ENCODE assay signal across 9 cellular contexts in the genomic region with DNA sequence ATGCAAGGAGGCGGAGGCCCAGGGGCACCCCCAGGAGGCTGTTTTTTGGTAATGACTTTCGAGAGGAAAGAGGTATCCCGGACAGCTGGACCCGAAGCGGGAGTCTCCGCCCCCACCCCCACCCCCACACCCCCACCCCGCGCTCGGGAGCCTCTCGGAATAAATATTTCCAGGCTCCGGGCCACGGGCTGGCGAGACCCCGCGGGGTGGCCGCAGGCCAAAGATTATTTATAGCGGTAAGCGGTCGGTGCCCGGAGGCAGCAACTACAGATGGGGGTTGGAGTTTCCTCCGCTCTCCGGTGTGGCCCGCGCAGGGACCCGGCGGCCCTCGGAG. TPM values are rescaled to one million over a fixed set of nuclear protein-coding genes. Genes with fewer than 3 reads are reported as not detected.
DNase-seq lines count a peak whose midpoint lies in the region; ATAC-seq, FAIRE-seq and TF ChIP-seq lines count a peak whose summit lies in the region.
"Had no signal": no experiment of that assay in that cellular context is flagged by ENCODE, and none has a peak within 500 bp of the region (broad histone marks: within the 10 kb centered on the region; RNA-seq: fewer than 3 reads in every experiment).

No MANE protein-coding gene starts in this region.

- H3K4me1 Mint-ChIP-seq in GM23338: peaks cover 39% of the 10 kb centered on the region
- peaks cover 3% of the 10 kb centered on the region for H3K4me1 Mint-ChIP-seq in astrocyte (ENCODE audit: low read depth, unreplicated experiment)

- H3K9me3 Mint-ChIP-seq in GM23338 (peaks cover 3% of the 10 kb centered on the region; the same call in 2 of the 3 replicates), astrocyte (ENCODE audit: unreplicated experiment) (peaks cover 10% of the 10 kb centered on the region)

- H3K27ac Mint-ChIP-seq in GM23338: no peak overlapping the region
- H3K27ac Mint-ChIP-seq in astrocyte (ENCODE audit: unreplicated experiment): no peak overlapping the region

- H3K27ac ChIP-seq in GM23338 (ENCODE audit: low read depth): no peak overlapping the region
- no peak overlapping the region for H3K27ac ChIP-seq in astrocyte (ENCODE audit: low read depth, low read length)

- H3K9me3 ChIP-seq in astrocyte (ENCODE audit: insufficient read depth, low read depth, low read length) (peaks cover 4% of the 10 kb centered on the region), iPS-18c (ENCODE audit: control insufficient read depth, insufficient read depth, low read length) (peaks cover 9% of the 10 kb centered on the region), skeletal muscle satellite cell (replicated peaks; ENCODE audit: low read length) (peaks cover 5% of the 10 kb centered on the region)

- no peak for TF ChIP-seq CTCF in GM23338 (conservative IDR thresholded peaks at IDR 0.05; ENCODE audit: low read depth in 2 of 2)
- no peak for TF ChIP-seq CTCF in astrocyte (IDR thresholded peaks at IDR 0.05; ENCODE audit: insufficient read depth, low read depth, low read length)

- ATAC-seq in GM23338 (peak; percentile 4), HG02970 (IDR thresholded peaks at IDR 0.05; ENCODE audit: low FRiP score, unreplicated experiment) (no peak)

- H3K4me1 ChIP-seq in GM23338 (ENCODE audit: insufficient read depth): peaks cover 30% of the 10 kb centered on the region
- H3K4me1 ChIP-seq in astrocyte (ENCODE audit: insufficient read depth, low read length): peaks cover 29% of the 10 kb centered on the region
- peaks cover 29% of the 10 kb centered on the region for H3K4me1 ChIP-seq in skeletal muscle satellite cell (ENCODE audit: control insufficient read depth, insufficient read depth, low read length)

- intact Hi-C loops in posterior vena cava (cut with DNase I): no loop called here

- H3K79me2 ChIP-seq in GM23338 (replicated peaks; ENCODE audit: insufficient read depth) (no peaks in the 10 kb centered on the region), astrocyte (ENCODE audit: insufficient read depth, low read length) (no peaks in the 10 kb centered on the region)

- H3K36me3 ChIP-seq in GM23338 (ENCODE audit: insufficient read depth): no peaks in the 10 kb centered on the region
- H3K36me3 ChIP-seq in astrocyte (ENCODE audit: insufficient read depth, low read length): no peaks in the 10 kb centered on the region
- H3K36me3 ChIP-seq in skeletal muscle satellite cell (ENCODE audit: insufficient read depth, low read length): no peaks in the 10 kb centered on the region

- DNase-seq in GM23338 (ENCODE audit: low spot score): no peak
- no peak for DNase-seq in astrocyte (ENCODE audit: low read depth)
- DNase-seq in posterior vena cava (ENCODE audit: low spot score): no peak
- no peak for DNase-seq in T-helper 9 cell
- no peak for DNase-seq in cortex of kidney (lab: John Stamatoyannopoulos, UW)
- DNase-seq: NK-92 treated with Interleukin-12 subunit alpha and Interleukin-12 subunit beta, amount 100 ng/mL, for 24 hours had no signal

- H3K9me2 ChIP-seq in GM23338 (ENCODE audit: insufficient read depth): no peaks in the 10 kb centered on the region

- peak overlapping the region; percentile 76 for H3K4me3 Mint-ChIP-seq in GM23338
- H3K4me3 Mint-ChIP-seq in astrocyte (ENCODE audit: unreplicated experiment): no peak overlapping the region

- H3K9ac ChIP-seq in astrocyte (ENCODE audit: low read length) (no peak overlapping the region), skeletal muscle satellite cell (ENCODE audit: low read depth, low read length) (no peak overlapping the region)

- 0 out of 2 replicates have a peak, but pooled peaks cover 3% of the 10 kb centered on the region for H3F3A ChIP-seq in GM23338 (replicated peaks; ENCODE audit: low read depth)

- peaks cover 96% of the 10 kb centered on the region for H3K27me3 ChIP-seq in GM23338 (ENCODE audit: insufficient read depth)
- H3K27me3 ChIP-seq in astrocyte (ENCODE audit: insufficient read depth, low read length): peaks cover 52% of the 10 kb centered on the region
- peaks cover 67% of the 10 kb centered on the region for H3K27me3 ChIP-seq in skeletal muscle satellite cell (ENCODE audit: control insufficient read depth, insufficient read depth, low read length)

- peak overlapping the region; percentile 94 for H2AFZ ChIP-seq in GM23338
- H2AFZ ChIP-seq in astrocyte (ENCODE audit: low read depth, low read length): no peak overlapping the region

- peaks cover 83% of the 10 kb centered on the region for H3K27me3 Mint-ChIP-seq in GM23338 (ENCODE audit: insufficient read depth, low read depth, poor library complexity)
- peaks cover 63% of the 10 kb centered on the region for H3K27me3 Mint-ChIP-seq in astrocyte (ENCODE audit: low read depth, unreplicated experiment)

- H3K4me2 ChIP-seq in GM23338 (peak overlapping the region; percentile 95), astrocyte (ENCODE audit: low read length) (peak overlapping the region; percentile 72), skeletal muscle satellite cell (ENCODE audit: low read length) (peak overlapping the region; percentile 81)

- H3K36me3 Mint-ChIP-seq in GM23338 (ENCODE audit: low read depth) (no peaks in the 10 kb centered on the region; the same call in 2 of the 3 replicates), astrocyte (ENCODE audit: low read depth, unreplicated experiment) (no peaks in the 10 kb centered on the region)

- H4K20me1 ChIP-seq in GM23338 (replicated peaks; ENCODE audit: insufficient read depth): no peaks in the 10 kb centered on the region; the same call in 1 of the 2 replicates
- peaks cover 3% of the 10 kb centered on the region for H4K20me1 ChIP-seq in astrocyte (ENCODE audit: insufficient read depth, low read length)

- H3K4me3 ChIP-seq in GM23338 (peak overlapping the region; percentile 77), astrocyte (ENCODE audit: insufficient read depth, low read depth, low read length) (peak overlapping the region; percentile 5), iPS-18c (ENCODE audit: insufficient read depth, low read depth, low read length) (peak overlapping the region; percentile 70), skeletal muscle satellite cell (ENCODE audit: low read length) (peak overlapping the region; percentile 59)

- no peak for FAIRE-seq in astrocyte (lab: Jason Lieb, UNC)

TF ChIP-seq in GM23338, 12 proteins besides CTCF, POLR2A, EP300 and RAD21 (continues in another document):
- TF ChIP-seq, protein P1, sequence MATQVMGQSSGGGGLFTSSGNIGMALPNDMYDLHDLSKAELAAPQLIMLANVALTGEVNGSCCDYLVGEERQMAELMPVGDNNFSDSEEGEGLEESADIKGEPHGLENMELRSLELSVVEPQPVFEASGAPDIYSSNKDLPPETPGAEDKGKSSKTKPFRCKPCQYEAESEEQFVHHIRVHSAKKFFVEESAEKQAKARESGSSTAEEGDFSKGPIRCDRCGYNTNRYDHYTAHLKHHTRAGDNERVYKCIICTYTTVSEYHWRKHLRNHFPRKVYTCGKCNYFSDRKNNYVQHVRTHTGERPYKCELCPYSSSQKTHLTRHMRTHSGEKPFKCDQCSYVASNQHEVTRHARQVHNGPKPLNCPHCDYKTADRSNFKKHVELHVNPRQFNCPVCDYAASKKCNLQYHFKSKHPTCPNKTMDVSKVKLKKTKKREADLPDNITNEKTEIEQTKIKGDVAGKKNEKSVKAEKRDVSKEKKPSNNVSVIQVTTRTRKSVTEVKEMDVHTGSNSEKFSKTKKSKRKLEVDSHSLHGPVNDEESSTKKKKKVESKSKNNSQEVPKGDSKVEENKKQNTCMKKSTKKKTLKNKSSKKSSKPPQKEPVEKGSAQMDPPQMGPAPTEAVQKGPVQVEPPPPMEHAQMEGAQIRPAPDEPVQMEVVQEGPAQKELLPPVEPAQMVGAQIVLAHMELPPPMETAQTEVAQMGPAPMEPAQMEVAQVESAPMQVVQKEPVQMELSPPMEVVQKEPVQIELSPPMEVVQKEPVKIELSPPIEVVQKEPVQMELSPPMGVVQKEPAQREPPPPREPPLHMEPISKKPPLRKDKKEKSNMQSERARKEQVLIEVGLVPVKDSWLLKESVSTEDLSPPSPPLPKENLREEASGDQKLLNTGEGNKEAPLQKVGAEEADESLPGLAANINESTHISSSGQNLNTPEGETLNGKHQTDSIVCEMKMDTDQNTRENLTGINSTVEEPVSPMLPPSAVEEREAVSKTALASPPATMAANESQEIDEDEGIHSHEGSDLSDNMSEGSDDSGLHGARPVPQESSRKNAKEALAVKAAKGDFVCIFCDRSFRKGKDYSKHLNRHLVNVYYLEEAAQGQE (IDR thresholded peaks at IDR 0.05; ENCODE audit: unreplicated experiment): no peak
- no peak for TF ChIP-seq ZNF114 (CRISPR knock-in tag; IDR thresholded peaks at IDR 0.05)
- no peak for TF ChIP-seq NANOG (IDR thresholded peaks at IDR 0.05; ENCODE audit: borderline replicate concordance)
- TF ChIP-seq CREB1 (CRISPR knock-in tag; IDR thresholded peaks at IDR 0.05; ENCODE audit: low read depth): no peak
- no peak for TF ChIP-seq EZH2phosphoT487 (IDR thresholded peaks at IDR 0.05; ENCODE audit: unreplicated experiment)
- no peak for TF ChIP-seq EZH2 (IDR thresholded peaks at IDR 0.05; ENCODE audit: low read depth, unreplicated experiment)

RNA-seq across cellular contexts. Expression of gene CYP26B1, which starts 3.3 kb away (rescaled TPM):
- 0.16 and 0.31 TPM in 2 replicates for total RNA-seq in GM23338 (2014; rRNA removed; shearing (Covaris generic))
- polyA plus RNA-seq in GM23338 (2016; fragmentation: Nextera tagmentation; extraction: Ambion mirVana): 0.05 and 0.07 TPM in 2 replicates
- total RNA-seq in astrocyte: 0.77 and 1.2 TPM in 2 replicates
- total RNA-seq in skeletal muscle satellite cell (2012; rRNA removed): 1.0 and 5.7 TPM in 2 replicates
- 1 to 10 TPM; 5.0 to 5.1 TPM for total RNA-seq in posterior vena cava

Comparison
In these comparisons a context has a peak if more than half of its experiments do, and no peak if none do; other contexts are left out.
1. H3K4me3 ChIP-seq: peak in every context shown above with its lines; median percentile 77 in GM23338; 70 in iPS-18c; 59 in skeletal muscle satellite cell; 5 in astrocyte.